8 cellular contexts compared by ENCODE assay signal in the genomic region with DNA sequence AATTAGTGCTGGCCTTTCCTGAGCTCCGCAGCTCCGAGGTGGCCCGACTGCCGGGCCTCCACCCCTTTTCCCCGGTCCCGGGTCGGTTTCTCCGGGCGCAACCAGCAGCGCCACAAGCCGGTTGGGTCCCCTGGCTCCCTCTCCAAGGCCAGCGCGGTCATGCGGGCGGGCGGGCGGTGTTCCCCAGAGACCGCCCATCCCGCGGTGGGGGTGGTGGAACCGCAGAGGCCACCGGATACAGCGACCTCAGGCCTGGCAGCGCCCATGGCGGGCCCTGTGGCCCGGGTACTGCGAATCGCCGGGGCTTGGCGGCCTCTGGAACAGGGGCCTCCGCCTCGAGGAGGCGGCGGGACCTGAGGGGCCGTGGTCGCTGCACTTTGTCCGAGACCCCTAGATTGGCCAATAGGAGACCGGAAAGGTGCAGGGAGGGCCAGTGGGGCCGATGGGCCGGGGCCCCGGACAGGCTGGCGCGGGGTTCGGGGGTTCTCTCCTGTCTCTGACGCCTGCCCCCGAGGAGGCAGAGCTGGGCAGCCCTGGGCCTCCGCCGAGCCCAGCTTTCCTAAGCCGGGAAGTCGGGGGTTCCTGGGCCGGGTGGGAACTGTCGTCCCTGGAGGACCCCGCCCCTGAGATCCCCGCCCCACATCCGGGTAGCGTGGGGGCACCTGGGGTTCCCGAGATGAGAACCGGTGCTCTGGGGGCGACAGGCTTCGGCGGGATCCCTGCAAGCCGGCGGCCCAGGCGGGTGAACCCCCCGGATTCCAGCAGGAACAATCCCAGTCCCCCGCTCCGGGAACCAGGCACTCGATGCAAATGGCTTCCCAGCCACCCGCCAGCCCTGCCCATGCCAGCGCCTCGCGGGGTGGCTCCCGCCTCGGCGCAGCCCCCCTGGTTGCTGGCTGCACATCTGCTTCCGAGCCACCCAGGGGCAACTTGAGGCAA.
DNase-seq lines count a peak whose midpoint lies in the region; ATAC-seq, FAIRE-seq and TF ChIP-seq lines count a peak whose summit lies in the region.

No MANE protein-coding gene starts in this region.

- no peaks in the 10 kb centered on the region for H4K20me1 ChIP-seq in keratinocyte (ENCODE audit: control insufficient read depth, extremely low read depth, insufficient read depth, low read length)

- H3K27ac ChIP-seq in keratinocyte (ENCODE audit: control insufficient read depth, insufficient read depth, low read length) (no peak overlapping the region), skeletal muscle tissue (ENCODE audit: low read depth, low read length) (no peak overlapping the region)

- TF ChIP-seq CTCF in AG09309 (IDR thresholded peaks at IDR 0.05; ENCODE audit: control insufficient read depth, insufficient read depth, low read depth, low read length, missing control alignments) (no peak), keratinocyte (optimal IDR thresholded peaks at IDR 0.05 in 1 of 3, IDR thresholded peaks at IDR 0.05 in 1 of 3, conservative IDR thresholded peaks at IDR 0.05 in 1 of 3; ENCODE audit: extremely low read depth in 1 of 3, insufficient read depth in 2 of 3, low read length in 3 of 3) (no peak)

- H3K4me3 ChIP-seq in AG09309 (ENCODE audit: control insufficient read depth, low read depth, low read length) (peak overlapping the region; percentile 47), NT2/D1 (ENCODE audit: insufficient read length, low read depth) (peak overlapping the region; percentile 46), keratinocyte (ENCODE audit: control insufficient read depth in 2 of 3, extremely low read depth in 1 of 3, insufficient read depth in 2 of 3, low read depth in 1 of 3, low read length in 3 of 3) (peak overlapping the region; percentile 29 to 63 (median 41)), skeletal muscle tissue (ENCODE audit: low read length in 3 of 3) (peak overlapping the region; percentile 46 to 65 (median 59))

- H3K4me1 ChIP-seq in NT2/D1 (ENCODE audit: insufficient read depth, insufficient read length) (no peaks in the 10 kb centered on the region), keratinocyte (ENCODE audit: control insufficient read depth, extremely low read depth, insufficient read depth, low read length) (no peaks in the 10 kb centered on the region), skeletal muscle tissue (ENCODE audit: control insufficient read depth in 3 of 3, insufficient read depth in 3 of 3, low read length in 3 of 3) (peaks cover 6 to 13% (median 6%) of the 10 kb centered on the region in 3 donors)

- no peak for DNase-seq in AG09309 (ENCODE audit: low read depth)
- DNase-seq in NT2/D1 (ENCODE audit: low read depth, low spot score): no peak
- DNase-seq in cerebellum (ENCODE audit: low spot score): peak; percentile 47
- DNase-seq in keratinocyte (ENCODE audit: low read depth, low spot score): no peak
- DNase-seq in cerebellar nuclear complex (lab: John Stamatoyannopoulos, UW): no peak

- peak; percentile 62 for ATAC-seq in GM21390 (IDR thresholded peaks at IDR 0.05; ENCODE audit: unreplicated experiment)
- ATAC-seq in HG03439 (IDR thresholded peaks at IDR 0.05; ENCODE audit: unreplicated experiment): no peak

- H3K9me1 ChIP-seq in keratinocyte (ENCODE audit: control insufficient read depth, extremely low read depth, insufficient read depth, low read length): no peaks in the 10 kb centered on the region

- H3K9ac ChIP-seq in NT2/D1 (ENCODE audit: insufficient read length, low read depth): peak overlapping the region; percentile 70
- H3K9ac ChIP-seq in keratinocyte (ENCODE audit: control insufficient read depth, extremely low read depth, insufficient read depth, low read length): peak overlapping the region; percentile 67
- H3K9ac ChIP-seq in skeletal muscle tissue (ENCODE audit: low read depth in 1 of 3, low read length in 3 of 3): peak overlapping the region; percentile 54 to 79 (median 64)

- H2AFZ ChIP-seq in keratinocyte (ENCODE audit: control insufficient read depth, low read length): peak overlapping the region; percentile 83

- FAIRE-seq in keratinocyte (lab: Jason Lieb, UNC): no peak

- H3K4me2 ChIP-seq in keratinocyte (ENCODE audit: control insufficient read depth, extremely low read depth, insufficient read depth, low read depth, low read length): peak overlapping the region; percentile 70

- no peaks in the 10 kb centered on the region for H3K9me3 ChIP-seq in NT2/D1 (ENCODE audit: insufficient read depth, low read length)
- no peaks in the 10 kb centered on the region for H3K9me3 ChIP-seq in keratinocyte (ENCODE audit: control insufficient read depth, low read depth, low read length)
- no peaks in the 10 kb centered on the region for H3K9me3 ChIP-seq in skeletal muscle tissue (ENCODE audit: control insufficient read depth in 3 of 3, low read length in 3 of 3)

- H3K27me3 ChIP-seq in NT2/D1 (ENCODE audit: insufficient read depth, insufficient read length) (no peaks in the 10 kb centered on the region), keratinocyte (ENCODE audit: control insufficient read depth, extremely low read depth, insufficient read depth, low read length) (peaks cover 6% of the 10 kb centered on the region), skeletal muscle tissue (ENCODE audit: control insufficient read depth in 3 of 3, insufficient read depth in 3 of 3, low read length in 3 of 3) (no peaks in the 10 kb centered on the region)

- H3K36me3 ChIP-seq in NT2/D1 (ENCODE audit: insufficient read depth, insufficient read length, low read length) (no peaks in the 10 kb centered on the region), keratinocyte (ENCODE audit: control insufficient read depth in 2 of 2, extremely low read depth in 1 of 2, insufficient read depth in 2 of 2, low read length in 2 of 2) (no peaks in the 10 kb centered on the region), skeletal muscle tissue (ENCODE audit: control insufficient read depth in 3 of 3, insufficient read depth in 3 of 3, low read length in 3 of 3) (no peaks in the 10 kb centered on the region)

- dilution Hi-C loops in keratinocyte (cut with MboI; ENCODE audit: extremely low pct_ligation_motif_present, low sequenced_read_pairs): no loop called here

- no peaks in the 10 kb centered on the region for H3K79me2 ChIP-seq in keratinocyte (ENCODE audit: control insufficient read depth, insufficient read depth, low read length)
